ENCODE assay signal across 22 cellular contexts in the genomic region with DNA sequence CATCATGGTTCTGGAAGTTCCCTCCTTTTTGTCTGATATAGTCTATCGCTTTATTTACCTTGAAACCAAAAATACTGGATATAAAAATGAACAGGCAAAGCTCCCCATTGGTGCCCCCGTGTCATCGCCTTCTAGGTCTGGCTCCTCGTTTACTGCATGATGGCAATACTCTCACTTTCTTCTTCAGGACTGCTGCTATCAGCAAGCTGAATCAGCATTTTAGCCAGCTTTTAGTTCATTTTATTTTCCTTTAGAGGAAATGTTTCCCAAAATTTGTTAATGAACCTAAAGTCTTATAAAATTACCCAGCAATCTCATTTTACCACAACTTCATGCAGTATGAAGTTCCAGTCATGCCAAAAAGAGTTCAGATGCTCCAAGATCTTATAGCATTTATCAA.
DNase-seq lines count a peak whose midpoint lies in the region; ATAC-seq, FAIRE-seq and TF ChIP-seq lines count a peak whose summit lies in the region.
"Had no signal": no experiment of that assay in that cellular context is flagged by ENCODE, and none has a peak within 500 bp of the region (broad histone marks: within the 10 kb centered on the region; RNA-seq: fewer than 3 reads in every experiment).

No MANE protein-coding gene starts in this region.

- H3K79me1 ChIP-seq in IMR-90 (ENCODE audit: low read depth in 1 of 2, low read length in 2 of 2): no peaks in the 10 kb centered on the region
- H3K79me1 ChIP-seq in H1 (ENCODE audit: low read depth, low read length): no peaks in the 10 kb centered on the region

- no peaks in the 10 kb centered on the region for H3K9me3 Mint-ChIP-seq in activated CD4-positive, alpha-beta T cell treated with anti-CD3 and anti-CD28 coated beads, Interleukin-2, amount 10 ng/mL, durations not matched to agents 7 days and 5 days
- H3K9me3 Mint-ChIP-seq: CD4-positive, alpha-beta T cell; CD8-positive, alpha-beta T cell had no signal

- H2BK15ac ChIP-seq in IMR-90 (ENCODE audit: low read depth, low read length) (no peak overlapping the region), H1 (ENCODE audit: low read length) (no peak overlapping the region)

- H4K8ac ChIP-seq in IMR-90 (ENCODE audit: low read depth in 2 of 2, low read length in 2 of 2) (no peak overlapping the region), H1 (ENCODE audit: extremely low read depth, insufficient read depth, low read length) (no peak overlapping the region)

- H2BK5ac ChIP-seq in IMR-90 (ENCODE audit: low read depth, low read length, poor library complexity, severe bottlenecking) (no peak overlapping the region), H1 (ENCODE audit: low read depth, low read length) (no peak overlapping the region)

- POLR2A ChIA-PET in A549 (lab: Yijun Ruan, JAX): no interaction called here
- POLR2A ChIA-PET in IMR-90 (lab: Charles Lee; ENCODE audit: unreplicated experiment): no interaction called here
- POLR2A ChIA-PET in H1 (lab: Charles Lee; ENCODE audit: partially characterized antibody): interaction anchor here (1.8 kb wide), 1 partner anchor 72 kb away, joined by 5 read pairs; no protein-coding TSS in a partner anchor
- POLR2A ChIA-PET in activated CD4-positive, alpha-beta T cell treated with anti-CD3 and anti-CD28 coated beads, Interleukin-2, amount 10 ng/mL, durations not matched to agents 7 days and 5 days (lab: Charles Lee): no interaction called here

- no peaks in the 10 kb centered on the region for H3K36me3 Mint-ChIP-seq in activated CD4-positive, alpha-beta T cell treated with anti-CD3 and anti-CD28 coated beads, Interleukin-2, amount 10 ng/mL, durations not matched to agents 7 days and 5 days (ENCODE audit: low read depth)
- H3K36me3 Mint-ChIP-seq: CD8-positive, alpha-beta T cell had no signal

- H3K9ac ChIP-seq in IMR-90 (ENCODE audit: low read depth, low read length) (no peak overlapping the region), H1 (replicated peaks in 1 of 4; ENCODE audit: extremely low read depth in 1 of 4, low read depth in 3 of 4, low read length in 3 of 4) (no peak overlapping the region)
- H3K9ac ChIP-seq: BLaER1 treated with 17β-estradiol and CSF1 and Interleukin-3, amounts not matched to agents 10 nM and 100 nM had no signal

- CTCF ChIA-PET in A549 (lab: Yijun Ruan, JAX): no interaction called here
- CTCF ChIA-PET in IMR-90 (lab: Yijun Ruan, JAX): no interaction called here
- CTCF ChIA-PET in H1 (lab: Charles Lee; ENCODE audit: partially characterized antibody): interaction anchor here (1.1 to 1.3 kb wide), 3 partner anchors 11 to 250 kb away, joined by 3 read pairs; no protein-coding TSS in a partner anchor
- CTCF ChIA-PET in activated CD4-positive, alpha-beta T cell treated with anti-CD3 and anti-CD28 coated beads, Interleukin-2, amount 10 ng/mL, durations not matched to agents 7 days and 5 days (lab: Charles Lee): interaction anchor here (1.1 kb wide), 1 partner anchor 140 kb away, joined by 3 read pairs; no protein-coding TSS in a partner anchor

- H2AFZ ChIP-seq in IMR-90 (replicated peaks; ENCODE audit: low read length, poor library complexity): no peak overlapping the region
- no peak overlapping the region for H2AFZ ChIP-seq in H1 (ENCODE audit: low read length)

- H3K4me2 ChIP-seq in A549: no peak overlapping the region
- no peak overlapping the region for H3K4me2 ChIP-seq in IMR-90 (ENCODE audit: low read depth, low read length)
- no peak overlapping the region for H3K4me2 ChIP-seq in H1 (ENCODE audit: insufficient read depth in 1 of 2, low read depth in 2 of 2, low read length in 2 of 2)
- H3K4me2 ChIP-seq: BLaER1 treated with 17β-estradiol and CSF1 and Interleukin-3, amounts not matched to agents 10 nM and 100 nM had no signal

- no peaks in the 10 kb centered on the region for H3K9me1 ChIP-seq in IMR-90 (ENCODE audit: insufficient read depth, low read length)

- no peak overlapping the region for H3K27ac ChIP-seq in A549
- H3K27ac ChIP-seq in IMR-90 (ENCODE audit: insufficient read depth, low read length): no peak overlapping the region
- no peak overlapping the region for H3K27ac ChIP-seq in H1 (ENCODE audit: low read depth, low read length)
- H3K27ac ChIP-seq: BLaER1 treated with 17β-estradiol and CSF1 and Interleukin-3, amounts not matched to agents 10 nM and 100 nM; C4-2B had no signal

- FAIRE-seq in A549 (lab: Jason Lieb, UNC) (no peak), H1 (lab: Jason Lieb, UNC) (no peak)
- FAIRE-seq: A204.1, D721Med, GM12878, GM12892, GM18507 had no signal

- H3K56ac ChIP-seq in IMR-90 (ENCODE audit: extremely low read depth, insufficient read depth, low read length) (no peak overlapping the region), H1 (replicated peaks; ENCODE audit: insufficient read length, low read depth, low read length) (no peak overlapping the region)

- no peak for ATAC-seq in A549
- no peak for ATAC-seq in IMR-90 (ENCODE audit: low read depth)
- ATAC-seq: CD8-positive, alpha-beta T cell; GM12878 had no signal

- H3K79me2 ChIP-seq in H1 (ENCODE audit: control insufficient read depth in 1 of 2, insufficient read depth in 2 of 2, low read length in 2 of 2): no peaks in the 10 kb centered on the region

- no peaks in the 10 kb centered on the region for H4K20me1 ChIP-seq in IMR-90 (ENCODE audit: insufficient read depth, low read length)
- H4K20me1 ChIP-seq in H1 (replicated peaks in 1 of 2; ENCODE audit: control insufficient read depth in 1 of 2, insufficient read depth in 2 of 2, low read length in 2 of 2): no peaks in the 10 kb centered on the region

- no peaks in the 10 kb centered on the region for H3K9me3 ChIP-seq in A549
- no peaks in the 10 kb centered on the region for H3K9me3 ChIP-seq in IMR-90 (ENCODE audit: control insufficient read depth, insufficient read depth, low read length)
- H3K9me3 ChIP-seq in H1 (ENCODE audit: insufficient read depth in 2 of 2, low read depth in 1 of 2, low read length in 1 of 2): no peaks in the 10 kb centered on the region
- H3K9me3 ChIP-seq: Caco-2 had no signal

- H3K27me3 Mint-ChIP-seq in activated CD4-positive, alpha-beta T cell treated with anti-CD3 and anti-CD28 coated beads, Interleukin-2, amount 10 ng/mL, durations not matched to agents 7 days and 5 days: no peaks in the 10 kb centered on the region
- H3K27me3 Mint-ChIP-seq: B cell had no signal

- H3K23me2 ChIP-seq in H1 (ENCODE audit: low read depth, low read length): no peaks in the 10 kb centered on the region

- H2BK12ac ChIP-seq in H1 (ENCODE audit: low read depth, low read length): no peak overlapping the region

- H3K14ac ChIP-seq in IMR-90 (replicated peaks; ENCODE audit: low read depth, low read length) (no peak overlapping the region), H1 (ENCODE audit: insufficient read length) (no peak overlapping the region)

- H2BK120ac ChIP-seq in IMR-90 (ENCODE audit: low read depth, low read length) (no peak overlapping the region), H1 (replicated peaks; ENCODE audit: low read depth, low read length) (no peak overlapping the region)

- H2AK5ac ChIP-seq in IMR-90 (ENCODE audit: low read depth, low read length): no peak overlapping the region
- no peak overlapping the region for H2AK5ac ChIP-seq in H1 (ENCODE audit: low read depth, low read length)

- H3K18ac ChIP-seq in IMR-90 (ENCODE audit: low read depth, low read length) (no peak overlapping the region), H1 (ENCODE audit: extremely low read depth, low read length) (no peak overlapping the region)

- WGBS in A549 (ENCODE audit: missing lambda C conversion rate): 1% methylated on average over 4 of the region's 4 CpGs
- WGBS in IMR-90 (ENCODE audit: extremely low coverage in 2 of 2, insufficient read length in 1 of 2), 2 experiments: no CpG with 5 or more reads among the region's 4 CpGs
- 96% methylated on average over 3 of the region's 4 CpGs; no CpG with 5 or more reads in 1 of the 2 experiments for WGBS in H1 (ENCODE audit: extremely low coverage in 1 of 2, insufficient coverage in 1 of 2, insufficient read length in 1 of 2, insufficient replicate concordance in 2 of 2, low coverage in 1 of 2, low lambda C conversion rate in 2 of 2, missing lambda C conversion rate in 1 of 2), 2 experiments

- H3K4me3 Mint-ChIP-seq in activated CD4-positive, alpha-beta T cell treated with anti-CD3 and anti-CD28 coated beads, Interleukin-2, amount 10 ng/mL, durations not matched to agents 7 days and 5 days: no peak overlapping the region
- H3K4me3 Mint-ChIP-seq: B cell; CD4-positive, alpha-beta T cell; CD8-positive, alpha-beta T cell had no signal

- H4K91ac ChIP-seq in IMR-90 (ENCODE audit: insufficient read depth, low read depth, low read length): no peak overlapping the region
- no peak overlapping the region for H4K91ac ChIP-seq in H1 (replicated peaks; ENCODE audit: insufficient read length, low read length)

- no peak overlapping the region for H3K27ac Mint-ChIP-seq in activated CD4-positive, alpha-beta T cell treated with anti-CD3 and anti-CD28 coated beads, Interleukin-2, amount 10 ng/mL, durations not matched to agents 7 days and 5 days
- H3K27ac Mint-ChIP-seq: B cell; CD4-positive, alpha-beta T cell; CD8-positive, alpha-beta T cell had no signal

- H3K36me3 ChIP-seq in IMR-90 (ENCODE audit: control insufficient read depth, insufficient read depth, low read length) (no peaks in the 10 kb centered on the region), H1 (ENCODE audit: control insufficient read depth in 2 of 4, insufficient read depth in 4 of 4, low read length in 3 of 4) (no peaks in the 10 kb centered on the region)
- H3K36me3 ChIP-seq: BLaER1 treated with 17β-estradiol and CSF1 and Interleukin-3, amounts not matched to agents 10 nM and 100 nM had no signal

- no TSS peak for BruUV-seq in IMR-90 (replicated peaks; lab: Mats Ljungman, UMichigan)

- TF ChIP-seq EP300 in A549 (IDR thresholded peaks at IDR 0.05) (no peak), H1 (IDR thresholded peaks at IDR 0.05; ENCODE audit: borderline replicate concordance in 1 of 2, low read depth in 2 of 2, low read length in 2 of 2) (no peak)

- no peak overlapping the region for H3K4me3 ChIP-seq in A549
- H3K4me3 ChIP-seq in IMR-90 (ENCODE audit: insufficient read depth, low read depth, low read length): no peak overlapping the region
- no peak overlapping the region for H3K4me3 ChIP-seq in H1 (ENCODE audit: extremely low read depth in 1 of 4, insufficient read depth in 2 of 4, low read depth in 3 of 4, low read length in 4 of 4)
- H3K4me3 ChIP-seq: BLaER1 treated with 17β-estradiol and CSF1 and Interleukin-3, amounts not matched to agents 10 nM and 100 nM; GM12878 had no signal

- TF ChIP-seq POLR2A in A549 (IDR thresholded peaks at IDR 0.05; ENCODE audit: low read length) (no peak), IMR-90 (IDR thresholded peaks at IDR 0.05; ENCODE audit: low read depth, low read length) (no peak), H1 (IDR thresholded peaks at IDR 0.05; ENCODE audit: control extremely low read depth in 1 of 2, low read depth in 2 of 2, low read length in 2 of 2) (no peak)

- H3K23ac ChIP-seq in IMR-90 (ENCODE audit: low read depth, low read length) (no peak overlapping the region), H1 (ENCODE audit: insufficient read length) (no peak overlapping the region)

- H3K4me1 Mint-ChIP-seq in activated CD4-positive, alpha-beta T cell treated with anti-CD3 and anti-CD28 coated beads, Interleukin-2, amount 10 ng/mL, durations not matched to agents 7 days and 5 days: no peaks in the 10 kb centered on the region
- H3K4me1 Mint-ChIP-seq: B cell had no signal

- H3K4me1 ChIP-seq in A549 (no peaks in the 10 kb centered on the region), IMR-90 (ENCODE audit: control insufficient read depth, insufficient read depth, low read length) (no peaks in the 10 kb centered on the region), H1 (replicated peaks in 1 of 4; ENCODE audit: control insufficient read depth in 3 of 4, insufficient read depth in 4 of 4, low read length in 3 of 4) (no peaks in the 10 kb centered on the region)
- H3K4me1 ChIP-seq: BLaER1 treated with 17β-estradiol and CSF1 and Interleukin-3, amounts not matched to agents 10 nM and 100 nM; Caco-2 had no signal

- H4K5ac ChIP-seq in IMR-90 (ENCODE audit: low read depth, low read length) (no peak overlapping the region), H1 (ENCODE audit: insufficient read length, low read depth, low read length) (no peak overlapping the region)

- no peaks in the 10 kb centered on the region for H3K27me3 ChIP-seq in IMR-90 (ENCODE audit: control insufficient read depth, insufficient read depth, low read length)
- H3K27me3 ChIP-seq in H1 (replicated peaks in 1 of 4; ENCODE audit: control insufficient read depth in 3 of 4, extremely low read depth in 1 of 4, insufficient read depth in 3 of 4, low read length in 3 of 4): no peaks in the 10 kb centered on the region

- H2BK20ac ChIP-seq in IMR-90 (ENCODE audit: low read depth, low read length): no peak overlapping the region
- no peak overlapping the region for H2BK20ac ChIP-seq in H1 (ENCODE audit: low read length)

- H2AK9ac ChIP-seq in IMR-90 (replicated peaks; ENCODE audit: low read depth, low read length, poor library complexity): no peak overlapping the region

- dilution Hi-C loops in IMR-90 (cut with HindIII; ENCODE audit: low sequenced_read_pairs, unreplicated experiment): no loop called here

- TF ChIP-seq RAD21 in A549 (conservative IDR thresholded peaks at IDR 0.05 in 1 of 2, IDR thresholded peaks at IDR 0.05 in 1 of 2) (no peak), IMR-90 (IDR thresholded peaks at IDR 0.05; ENCODE audit: low read length) (no peak), H1 (IDR thresholded peaks at IDR 0.05 in 1 of 2, conservative IDR thresholded peaks at IDR 0.05 in 1 of 2; ENCODE audit: low read depth in 2 of 2, low read length in 2 of 2) (no peak)

- intact Hi-C loops in IMR-90 (cut with micrococcal nuclease): no loop called here

- in situ Hi-C loops in IMR-90 (cut with MboI; ENCODE audit: low sequenced_read_pairs): no loop called here

- DNase-seq in A549 (ENCODE audit: low read depth in 1 of 2, low spot score in 1 of 2): no peak
- DNase-seq in IMR-90: no peak
- no peak for DNase-seq in H1 (ENCODE audit: low read depth in 1 of 2, low spot score in 2 of 2)
- no peak for DNase-seq in EL
- no peak for DNase-seq in activated CD4-positive, alpha-beta T cell treated with anti-CD3 and anti-CD28 coated beads, Interleukin-2, amount 10 ng/mL, durations not matched to agents 7 days and 5 days
- no peak for DNase-seq in stimulated activated naive CD4-positive, alpha-beta T cell (lab: John Stamatoyannopoulos, UW)
- DNase-seq: 8988T; AML-193; Caco-2; Calu3; CD4-positive, alpha-beta T cell; CD8-positive, alpha-beta T cell; DMS79 treated with DMSO at 0.1 percent for 48 hours; GDM1 had no signal

- no peak overlapping the region for H3K4ac ChIP-seq in IMR-90 (ENCODE audit: low read depth, low read length)
- no peak overlapping the region for H3K4ac ChIP-seq in H1 (replicated peaks; ENCODE audit: insufficient read length, low read depth, low read length)

- TF ChIP-seq CTCF in A549 (IDR thresholded peaks at IDR 0.05) (no peak), IMR-90 (conservative IDR thresholded peaks at IDR 0.05; ENCODE audit: low read depth, low read length) (no peak), H1 (IDR thresholded peaks at IDR 0.05; ENCODE audit: control extremely low read depth in 1 of 3, insufficient read depth in 1 of 3, low read depth in 1 of 3, low read length in 3 of 3) (no peak)

Comparison
In these comparisons a context has a peak if more than half of its experiments do, and no peak if none do; other contexts are left out.
1. CTCF ChIA-PET loops: an anchor here in H1 (1.1 to 1.3 kb wide) and activated CD4-positive, alpha-beta T cell treated with anti-CD3 and anti-CD28 coated beads, Interleukin-2, amount 10 ng/mL, durations not matched to agents 7 days and 5 days (1.1 kb wide); none called in A549 and IMR-90.
2. Of the 18 proteins assayed by ChIP-seq in both H1 and A549: peak only in H1: none; only in A549: none; in both: MAFK; in neither: 17.